Comparison of ENCODE assay signal across 15 cellular contexts in genomic region chr7:88226886-88227516, GRCh38. TPM values are rescaled to one million over a fixed set of nuclear protein-coding genes. Genes with fewer than 3 reads are reported as not detected.
A peak's percentile ranks its signal among the peaks of the same experiment; 100 is the strongest.
DNase-seq lines count a peak whose midpoint lies in the region; ATAC-seq, FAIRE-seq and TF ChIP-seq lines count a peak whose summit lies in the region.
"Had no signal": no experiment of that assay in that cellular context is flagged by ENCODE, and none has a peak within 500 bp of the region (broad histone marks: within the 10 kb centered on the region; RNA-seq: fewer than 3 reads in every experiment).

No MANE protein-coding gene starts in this region.

- POLR2A ChIA-PET in A549 (lab: Yijun Ruan, JAX) (interaction anchor here (0.7 to 0.8 kb wide), 2 partner anchors 24 to 230 kb away, joined by 3 to 4 read pairs; no protein-coding TSS in a partner anchor), T-cell (lab: Charles Lee) (interaction anchor here in 1 of 2 donors (0.6 kb wide), 1 partner anchor 1272 kb away, joined by 4 read pairs; no protein-coding TSS in a partner anchor)

- no peak for TF ChIP-seq CTCF in A549 (IDR thresholded peaks at IDR 0.05)
- no peak for TF ChIP-seq CTCF in liver (IDR thresholded peaks at IDR 0.05; ENCODE audit: low read depth, low read length, missing input control)

- peak overlapping the region; percentile 53 to 74; a peak in 5 of 6 replicates for H3K27ac ChIP-seq in A549
- H3K27ac ChIP-seq in liver (ENCODE audit: low read depth in 1 of 2, low read length in 2 of 2), result peak overlapping the region; percentile 58 to 82

- H3K9me3 Mint-ChIP-seq in T-cell, result peaks cover 0 to 8% (median 0%) of the 10 kb centered on the region in 3 donors
- H3K9me3 Mint-ChIP-seq: activated CD4-positive, alpha-beta T cell treated with anti-CD3 and anti-CD28 coated beads, Interleukin-2, amount 10 ng/mL, durations not matched to agents 7 days and 5 days; GM23338 had no signal

- TF ChIP-seq RAD21 in A549 (conservative IDR thresholded peaks at IDR 0.05 in 1 of 2, IDR thresholded peaks at IDR 0.05 in 1 of 2) (no peak; a peak in 1 of 5 replicates), Ishikawa (IDR thresholded peaks at IDR 0.05; ENCODE audit: low read depth) (no peak), liver (IDR thresholded peaks at IDR 0.05) (no peak)

- peaks cover 10% of the 10 kb centered on the region; the same call in 2 of the 3 replicates for H3K9me3 ChIP-seq in A549
- no peaks in the 10 kb centered on the region for H3K9me3 ChIP-seq in liver (ENCODE audit: control insufficient read depth in 4 of 4, low read length in 3 of 4)

- no peak for TF ChIP-seq POLR2A in A549 (IDR thresholded peaks at IDR 0.05; ENCODE audit: low read length)

- DNase-seq in A549 (ENCODE audit: low read depth in 1 of 2, low spot score in 1 of 2), result peak; percentile 76 to 94
- DNase-seq in T47D (ENCODE audit: low read depth in 1 of 2, low spot score in 1 of 2), result peak; percentile 13 to 91
- no peak for DNase-seq in effector CD4-positive, alpha-beta T cell
- DNase-seq in T-cell, result no peak
- DNase-seq in DMS79 (lab: John Stamatoyannopoulos, UW), result no peak
- DNase-seq in GOT3 (lab: John Stamatoyannopoulos, UW), result no peak
- DNase-seq: activated CD4-positive, alpha-beta T cell treated with anti-CD3 and anti-CD28 coated beads, Interleukin-2, amount 10 ng/mL, durations not matched to agents 7 days and 5 days; amniotic stem cell; hypothalamus; NCI-H82; posterior cingulate gyrus had no signal

- no peaks in the 10 kb centered on the region for H3K27me3 ChIP-seq in liver (ENCODE audit: control insufficient read depth in 4 of 4, insufficient read depth in 4 of 4, low read length in 3 of 4)

- H3K4me1 Mint-ChIP-seq in T-cell, result no peaks in the 10 kb centered on the region
- H3K4me1 Mint-ChIP-seq: activated CD4-positive, alpha-beta T cell treated with anti-CD3 and anti-CD28 coated beads, Interleukin-2, amount 10 ng/mL, durations not matched to agents 7 days and 5 days; B cell; GM23338 had no signal

- H3K4me3 ChIP-seq in A549, result no peak overlapping the region; the same call in 2 of the 3 replicates
- no peak overlapping the region for H3K4me3 ChIP-seq in liver (ENCODE audit: low read depth in 1 of 3, low read length in 3 of 3)
- H3K4me3 ChIP-seq: GM23338 had no signal

- H3K4me1 ChIP-seq in A549 (peaks cover 35% of the 10 kb centered on the region), liver (ENCODE audit: control insufficient read depth in 4 of 4, insufficient read depth in 4 of 4, low read length in 3 of 4) (peaks cover 2 to 15% (median 13%) of the 10 kb centered on the region in 4 donors)

- ATAC-seq in A549 (peak; percentile 95 to 99), T-cell (replicated peaks in 1 of 4) (no peak)
- ATAC-seq: GM23338 had no signal

- CTCF ChIA-PET in A549 (lab: Yijun Ruan, JAX), result interaction anchor here (0.7 to 2.7 kb wide), 4 partner anchors 9 to 41 kb away, joined by 5 to 14 read pairs (median 8); no protein-coding TSS in a partner anchor
- CTCF ChIA-PET in T-cell (lab: Charles Lee), result interaction anchor here in 1 of 2 donors (0.7 kb wide), 1 partner anchor 1171 kb away, joined by 3 read pairs; no protein-coding TSS in a partner anchor

- peak overlapping the region; percentile 71 for H3K4me2 ChIP-seq in A549
- H3K4me2 ChIP-seq: GM23338 had no signal

- FAIRE-seq in A549 (lab: Jason Lieb, UNC), result peak; percentile 98

- no peak overlapping the region for H3K9ac ChIP-seq in liver (ENCODE audit: low read depth in 1 of 2, low read length in 2 of 2)

- in situ Hi-C loops in T47D (cut with HindIII; ENCODE audit: low pct_unique_long_range_greater_than_20kb, low sequenced_read_pairs), result no loop called here

- no peak overlapping the region for H3K4me3 Mint-ChIP-seq in T-cell
- H3K4me3 Mint-ChIP-seq: activated CD4-positive, alpha-beta T cell treated with anti-CD3 and anti-CD28 coated beads, Interleukin-2, amount 10 ng/mL, durations not matched to agents 7 days and 5 days; B cell; GM23338 had no signal

- TF ChIP-seq EP300 in A549 (IDR thresholded peaks at IDR 0.05) (peak; percentile 83 to 85; a peak in 4 of 5 replicates), Ishikawa (IDR thresholded peaks at IDR 0.05; ENCODE audit: borderline replicate concordance) (no peak)

- peaks cover 2% of the 10 kb centered on the region for H3K36me3 Mint-ChIP-seq in T-cell

- WGBS in A549 (ENCODE audit: missing lambda C conversion rate), result 0% methylated on average over 6 of the region's 6 CpGs
- WGBS in liver, result 23% methylated on average over 6 of the region's 6 CpGs

- H3K27ac Mint-ChIP-seq in T-cell, result no peak overlapping the region
- H3K27ac Mint-ChIP-seq: activated CD4-positive, alpha-beta T cell treated with anti-CD3 and anti-CD28 coated beads, Interleukin-2, amount 10 ng/mL, durations not matched to agents 7 days and 5 days; B cell; GM23338 had no signal

- H3K27me3 Mint-ChIP-seq in T-cell, result peaks cover 0 to 15% of the 10 kb centered on the region in 2 donors

- H3K36me3 ChIP-seq in liver (ENCODE audit: control insufficient read depth in 4 of 4, insufficient read depth in 3 of 4, low read depth in 1 of 4, low read length in 3 of 4), result no peaks in the 10 kb centered on the region

TF ChIP-seq in A549, 52 proteins besides CTCF, POLR2A, EP300 and RAD21 (continues in another document):
- TF ChIP-seq TP53 (CRISPR knock-in tag; IDR thresholded peaks at IDR 0.05) (no peak), MAX (IDR thresholded peaks at IDR 0.05) (peak; percentile 50; the same call in 1 of the 2 replicates), FOSL2 (IDR thresholded peaks at IDR 0.05) (peak; percentile 95), FOSL2 (CRISPR knock-in tag; IDR thresholded peaks at IDR 0.05) (peak; percentile 95), BCL3 (IDR thresholded peaks at IDR 0.05) (peak; percentile 97; the same call in 2 of the 3 replicates), EHF (CRISPR knock-in tag; IDR thresholded peaks at IDR 0.05) (no peak)

TF ChIP-seq in Ishikawa, 13 proteins besides CTCF, POLR2A, EP300 and RAD21:
- TF ChIP-seq USF1 (IDR thresholded peaks at IDR 0.05) (no peak), MAX (IDR thresholded peaks at IDR 0.05) (no peak), CEBPB (IDR thresholded peaks at IDR 0.05) (peak; percentile 53), EGR1 (IDR thresholded peaks at IDR 0.05) (no peak), ZBTB7A (IDR thresholded peaks at IDR 0.05; ENCODE audit: low read depth) (no peak), TEAD4 (IDR thresholded peaks at IDR 0.05) (peak; percentile 50; the same call in 1 of the 2 replicates), NFIC (IDR thresholded peaks at IDR 0.05) (peak; percentile 42; the same call in 1 of the 2 replicates)

TF ChIP-seq in liver, 16 proteins besides CTCF, POLR2A, EP300 and RAD21 (continues in another document):
- TF ChIP-seq YY1 (IDR thresholded peaks at IDR 0.05) (no peak), NR2F2 (IDR thresholded peaks at IDR 0.05) (peak; percentile 83), HNF4A (conservative IDR thresholded peaks at IDR 0.05) (peak; percentile 46 to 52), FOXA2 (IDR thresholded peaks at IDR 0.05) (no peak), RXRA (IDR thresholded peaks at IDR 0.05) (peak; percentile 66 to 67), EGR1 (IDR thresholded peaks at IDR 0.05; ENCODE audit: low read depth in 2 of 2) (no peak), FOXA1 (IDR thresholded peaks at IDR 0.05) (no peak), HNF4G (IDR thresholded peaks at IDR 0.05) (no peak), REST (IDR thresholded peaks at IDR 0.05) (no peak), ATF3 (IDR thresholded peaks at IDR 0.05) (peak; percentile 7), SP1 (IDR thresholded peaks at IDR 0.05) (peak; percentile 66), GABPA (IDR thresholded peaks at IDR 0.05 in 1 of 2, conservative IDR thresholded peaks at IDR 0.05 in 1 of 2) (no peak), JUND (IDR thresholded peaks at IDR 0.05) (peak; percentile 46 to 74)

RNA-seq across cellular contexts. Expression of gene SRI, which starts 7.2 kb away (rescaled TPM):
- polyA plus RNA-seq in A549 (2011; rRNA removed), result 149 and 164 TPM in 2 replicates
- polyA plus RNA-seq in A549 (2012; cell fraction: cytosol; rRNA removed), result 92.0 and 93.0 TPM in 2 replicates
- polyA plus RNA-seq in A549 (2012; cell fraction: nucleus; rRNA removed), result 27.9 and 49.7 TPM in 2 replicates
- polyA plus RNA-seq in A549 (2017; fragmentation: RNase III; extraction: RNeasy Plus Mini Kit Qiagen cat#74134 plus additional on column Dnase treatment), result 87.2 to 92.1 TPM (median 89.0 TPM) in 3 replicates
- 49.1 and 55.7 TPM in 2 replicates for polyA minus RNA-seq in A549 (2011; rRNA and poly(A)+ RNA removed)
- total RNA-seq in liver, result 10 to 100 TPM; 20.4 to 70.0 TPM
- polyA plus RNA-seq in liver, result 10 to 100 TPM; 24.7 to 54.6 TPM
- 10 to 100 TPM; 58.0 to 67.9 (median 62.8) TPM for total RNA-seq in T-cell

Comparison
In these comparisons a context has a peak if more than half of its experiments do, and no peak if none do; other contexts are left out.
1. ATAC-seq: peak in A549 (2 of 2); none in T-cell (0 of 4).
2. DNase-seq: peak in A549 (2 of 2) and T47D (2 of 2); none in effector CD4-positive, alpha-beta T cell (single experiment), T-cell (0 of 34), DMS79 (single experiment) and GOT3 (single experiment).